12 cellular contexts compared by ENCODE assay signal in genomic region chr11:47178737-47179654, GRCh38. TPM values are rescaled to one million over a fixed set of nuclear protein-coding genes. Genes with fewer than 3 reads are reported as not detected.
DNase-seq lines count a peak whose midpoint lies in the region; ATAC-seq, FAIRE-seq and TF ChIP-seq lines count a peak whose summit lies in the region.
"Had no signal": no experiment of that assay in that cellular context is flagged by ENCODE, and none has a peak within 500 bp of the region (broad histone marks: within the 10 kb centered on the region; RNA-seq: fewer than 3 reads in every experiment).

No MANE protein-coding gene starts in this region.

- TF ChIP-seq POLR2A in K562 (conservative IDR thresholded peaks at IDR 0.05) (no peak), tibial nerve (IDR thresholded peaks at IDR 0.05) (no peak), GM18505 (IDR thresholded peaks at IDR 0.05; ENCODE audit: borderline replicate concordance, extremely low read depth, insufficient read depth, insufficient read length) (no peak)

- no peak for TF ChIP-seq RAD21 in K562 (CRISPR knock-in tag; conservative IDR thresholded peaks at IDR 0.05 in 1 of 2, IDR thresholded peaks at IDR 0.05 in 1 of 2)

- H3K27ac Mint-ChIP-seq in MCF 10A (ENCODE audit: low read depth, unreplicated experiment) (peak overlapping the region; percentile 88), mesothelial cell of epicardium (no peak overlapping the region)

- H3K4me1 Mint-ChIP-seq in MCF 10A (ENCODE audit: insufficient read depth, unreplicated experiment): peaks cover 17% of the 10 kb centered on the region
- peaks cover 21% of the 10 kb centered on the region for H3K4me1 Mint-ChIP-seq in mesothelial cell of epicardium

- DNase-seq in MCF 10A (ENCODE audit: unreplicated experiment) (no peak), mammary epithelial cell (no peak), K562 (ENCODE audit: extremely low read depth in 1 of 4, low spot score in 3 of 4) (no peak), mesothelial cell of epicardium (ENCODE audit: low spot score in 2 of 2, unreplicated experiment in 2 of 2) (no peak), tibial nerve (ENCODE audit: low spot score in 2 of 2) (no peak), DMS 273 treated with DMSO at 0.1 percent for 48 hours (lab: John Stamatoyannopoulos, UW) (no peak)
- DNase-seq: DMS79 treated with DMSO at 0.1 percent for 48 hours, NCI-H1930 had no signal

- H3K27me3 ChIP-seq in mammary epithelial cell (ENCODE audit: insufficient read depth, low read length): no peaks in the 10 kb centered on the region
- no peaks in the 10 kb centered on the region for H3K27me3 ChIP-seq in K562 (ENCODE audit: control insufficient read depth in 2 of 2, insufficient read depth in 2 of 2, low read length in 2 of 2)
- no peaks in the 10 kb centered on the region for H3K27me3 ChIP-seq in tibial nerve

- dilution Hi-C loops in mammary epithelial cell (cut with HindIII; ENCODE audit: low sequenced_read_pairs): no loop called here

- peaks cover 3% of the 10 kb centered on the region for H3K9me1 ChIP-seq in K562 (ENCODE audit: control insufficient read depth, insufficient read depth, low read length)

- H3K4me2 ChIP-seq in mammary epithelial cell (ENCODE audit: insufficient read depth, low read depth, low read length) (no peak overlapping the region), K562 (ENCODE audit: insufficient read depth, low read length) (no peak overlapping the region)

- in situ Hi-C loops in mammary epithelial cell (cut with MboI; ENCODE audit: low sequenced_read_pairs in 2 of 2) (loop anchor here in 1 of 2 donors (10.0 kb wide), 1 partner anchor 176 kb away; the partner anchor contains the start of gene MYBPC3), K562 (cut with MboI) (loop anchor here (10.0 kb wide), 1 partner anchor 166 kb away; no protein-coding TSS in a partner anchor)

- ATAC-seq in K562 (no peak), GM19463 (IDR thresholded peaks at IDR 0.05; ENCODE audit: unreplicated experiment) (no peak), GM18505 (IDR thresholded peaks at IDR 0.05; ENCODE audit: unreplicated experiment) (no peak)

- H3K9me3 ChIP-seq in mammary epithelial cell (replicated peaks; ENCODE audit: insufficient read depth, low read length) (no peaks in the 10 kb centered on the region), K562 (replicated peaks; ENCODE audit: control insufficient read depth, insufficient read depth, low read depth, low read length) (no peaks in the 10 kb centered on the region), tibial nerve (no peaks in the 10 kb centered on the region)

- H3K36me3 Mint-ChIP-seq in MCF 10A (ENCODE audit: insufficient read depth, unreplicated experiment) (peaks cover 33% of the 10 kb centered on the region), mesothelial cell of epicardium (peaks cover 4% of the 10 kb centered on the region)

- H3K27ac ChIP-seq in mammary epithelial cell (ENCODE audit: insufficient read depth, low read depth, low read length): no peak overlapping the region
- no peak overlapping the region; the same call in 2 of the 3 replicates for H3K27ac ChIP-seq in K562 (ENCODE audit: extremely low read depth, low read depth, low read length)
- peak overlapping the region in 3 of 4 donors; percentile 98 to 100 (median 98) for H3K27ac ChIP-seq in tibial nerve

- CTCF ChIA-PET in MCF 10A (lab: Yijun Ruan, JAX) (interaction anchor here (0.6 to 5.3 kb wide), 24 partner anchors 9 to 317 kb away, joined by 3 to 55 read pairs (median 5); partner anchors contain the start of genes ACP2, DDB2, NR1H3 and PACSIN3), mammary epithelial cell (lab: Charles Lee; ENCODE audit: low non-redundant PET) (no interaction called here), K562 (lab: Yijun Ruan, JAX; ENCODE audit: low intra/inter-chr PET ratio) (interaction anchor here (0.6 kb wide), 1 partner anchor 675 kb away, joined by 5 read pairs; no protein-coding TSS in a partner anchor)

- BruUV-seq in MCF 10A (replicated peaks; lab: Mats Ljungman, UMichigan) (no TSS peak), mammary epithelial cell (replicated peaks; lab: Mats Ljungman, UMichigan) (no TSS peak), K562 (replicated peaks; lab: Mats Ljungman, UMichigan) (no TSS peak)

- H3K79me2 ChIP-seq in mammary epithelial cell (ENCODE audit: insufficient read depth, low read length) (peaks cover 53% of the 10 kb centered on the region), K562 (ENCODE audit: control insufficient read depth, insufficient read depth, low read length) (peaks cover 25% of the 10 kb centered on the region)

- WGBS in mammary epithelial cell (ENCODE audit: low coverage, missing lambda C conversion rate): 96% methylated on average over 15 of the region's 23 CpGs
- WGBS in K562 (ENCODE audit: insufficient coverage, low coverage, missing lambda C conversion rate): 76% methylated on average over 16 of the region's 23 CpGs
- 88 to 91% methylated on average over 22 to 23 of the region's 23 CpGs for WGBS in tibial nerve, 2 donors

- TF ChIP-seq EP300 in K562 (IDR thresholded peaks at IDR 0.05; ENCODE audit: low read length) (no peak), tibial nerve (IDR thresholded peaks at IDR 0.05) (no peak)

- H3K36me3 ChIP-seq in mammary epithelial cell (ENCODE audit: insufficient read depth, low read length): peaks cover 10% of the 10 kb centered on the region
- peaks cover 26% of the 10 kb centered on the region for H3K36me3 ChIP-seq in K562 (ENCODE audit: control insufficient read depth, insufficient read depth, low read length)
- H3K36me3 ChIP-seq in tibial nerve: peaks cover 0 to 53% (median 0%) of the 10 kb centered on the region in 3 donors

- H3K9me3 Mint-ChIP-seq in MCF 10A (ENCODE audit: unreplicated experiment) (no peaks in the 10 kb centered on the region), mesothelial cell of epicardium (no peaks in the 10 kb centered on the region)

- TF ChIP-seq CTCF in MCF 10A (IDR thresholded peaks at IDR 0.05; ENCODE audit: unreplicated experiment): no peak
- TF ChIP-seq CTCF in mammary epithelial cell (conservative IDR thresholded peaks at IDR 0.05 in 1 of 2, IDR thresholded peaks at IDR 0.05 in 1 of 2; ENCODE audit: extremely low read depth in 1 of 2, insufficient read depth in 1 of 2, low read depth in 1 of 2, low read length in 2 of 2): no peak
- TF ChIP-seq CTCF in K562 (IDR thresholded peaks at IDR 0.05 in 2 of 3, conservative IDR thresholded peaks at IDR 0.05 in 1 of 3; ENCODE audit: insufficient read depth in 2 of 3, low read depth in 1 of 3, low read length in 3 of 3): no peak
- peak; percentile 46 for TF ChIP-seq CTCF in mesothelial cell of epicardium (IDR thresholded peaks at IDR 0.05; ENCODE audit: unreplicated experiment)
- TF ChIP-seq CTCF in tibial nerve (IDR thresholded peaks at IDR 0.05): no peak

- H4K20me1 ChIP-seq in mammary epithelial cell (ENCODE audit: insufficient read depth, low read length) (no peaks in the 10 kb centered on the region), K562 (replicated peaks; ENCODE audit: control insufficient read depth, insufficient read depth, low read length) (0 out of 2 replicates have a peak, but pooled peaks cover 6% of the 10 kb centered on the region)

- no peak overlapping the region for H3K4me3 Mint-ChIP-seq in MCF 10A (ENCODE audit: unreplicated experiment)
- H3K4me3 Mint-ChIP-seq in mesothelial cell of epicardium: no peak overlapping the region

- H2AFZ ChIP-seq in mammary epithelial cell (ENCODE audit: low read depth, low read length) (no peak overlapping the region), K562 (ENCODE audit: low read depth, low read length) (no peak overlapping the region)

- H3K27me3 Mint-ChIP-seq in MCF 10A (ENCODE audit: insufficient read depth, unreplicated experiment): no peaks in the 10 kb centered on the region
- H3K27me3 Mint-ChIP-seq in mesothelial cell of epicardium (ENCODE audit: low read depth): no peaks in the 10 kb centered on the region

- H3K4me3 ChIP-seq in mammary epithelial cell (replicated peaks in 1 of 3; ENCODE audit: insufficient read depth in 1 of 3, low read depth in 2 of 3, low read length in 3 of 3) (no peak overlapping the region), K562 (no peak overlapping the region), tibial nerve (no peak overlapping the region)

- intact Hi-C loops in MCF 10A (cut with micrococcal nuclease) (loop anchor here (5.0 kb wide), 1 partner anchor 228 kb away; the partner anchor contains the start of gene SLC39A13), mammary epithelial cell (cut with micrococcal nuclease) (loop anchor here (5.0 to 10.0 kb wide), 2 partner anchors 228 to 276 kb away; partner anchors contain the start of gene SLC39A13), K562 (cut with micrococcal nuclease) (no loop called here)

- POLR2A ChIA-PET in MCF 10A (lab: Yijun Ruan, JAX): interaction anchor here (0.6 to 5.7 kb wide), 4 partner anchors 11 to 70 kb away, joined by 3 to 72 read pairs (median 4); partner anchors contain the start of gene DDB2
- POLR2A ChIA-PET in K562 (lab: Yijun Ruan, JAX): interaction anchor here (0.5 to 1.5 kb wide), 7 partner anchors 9 to 229 kb away, joined by 3 to 11 read pairs (median 3); partner anchors contain the start of gene ACP2

- H3K9ac ChIP-seq in mammary epithelial cell (ENCODE audit: insufficient read depth, low read length) (no peak overlapping the region), K562 (ENCODE audit: insufficient read depth in 1 of 2, low read depth in 2 of 2, low read length in 2 of 2) (peak overlapping the region in 1 of 2 experiments; percentile 29; a peak in 1 of 4 replicates)

- FAIRE-seq in K562 (lab: Jason Lieb, UNC): no peak
- FAIRE-seq: keratinocyte had no signal

- H3K4me1 ChIP-seq in mammary epithelial cell (ENCODE audit: insufficient read depth, low read length): peaks cover 18% of the 10 kb centered on the region
- peaks cover 16 to 32% of the 10 kb centered on the region in 2 experiments for H3K4me1 ChIP-seq in K562 (replicated peaks in 1 of 2; ENCODE audit: control insufficient read depth in 2 of 2, insufficient read depth in 2 of 2, low read length in 2 of 2)
- peaks cover 3 to 69% (median 23%) of the 10 kb centered on the region in 4 donors for H3K4me1 ChIP-seq in tibial nerve

RNA-seq across cellular contexts. Expression of gene ARFGAP2, which starts 2.3 kb away (rescaled TPM):
- total RNA-seq in MCF 10A (2022): 78.0 and 81.4 TPM in 2 replicates
- 100 to 1,000 TPM in 1 of 2 donors, 10 to 100 TPM in 1; 83.0 to 120 TPM for total RNA-seq in mammary epithelial cell
- 87.5 TPM for polyA plus RNA-seq in mammary epithelial cell
- 107 TPM for polyA minus RNA-seq in mammary epithelial cell
- total RNA-seq in K562 (2011; cell fraction: chromatin; rRNA removed; ENCODE audit: low replicate concordance): 359 and 833 TPM in 2 replicates
- total RNA-seq in K562 (2011; cell fraction: nucleolus; rRNA removed): 445 and 463 TPM in 2 replicates
- total RNA-seq in K562 (2011; cell fraction: nucleoplasm; rRNA removed): 399 and 402 TPM in 2 replicates
- total RNA-seq in K562 (2014; rRNA removed): 97.6 and 107 TPM in 2 replicates
- 65.0 and 78.6 TPM in 2 replicates for total RNA-seq in K562 (2014; rRNA removed; fragmentation: Illumina TruSeq; extraction: Trizol)
- total RNA-seq in K562 (2015; rRNA removed; fragmentation: Illumina TruSeq; extraction: Trizol): 78.4 and 83.2 TPM in 2 replicates
- 93.4 and 102 TPM in 2 replicates for total RNA-seq in K562 (2021)
- polyA plus RNA-seq in K562 (2011; rRNA removed): 96.3 and 120 TPM in 2 replicates
- polyA plus RNA-seq in K562 (2011; cell fraction: cytosol; rRNA removed): 199 and 200 TPM in 2 replicates
- polyA plus RNA-seq in K562 (2011; cell fraction: nucleus; rRNA removed): 212 and 227 TPM in 2 replicates
- 69.1 and 93.2 TPM in 2 replicates for polyA plus RNA-seq in K562 (2012)
- polyA plus RNA-seq in K562 (2014; fragmentation: Illumina TruSeq; extraction: Trizol): 122 and 140 TPM in 2 replicates
- polyA plus RNA-seq in K562 (2014; fragmentation: Nextera tagmentation; extraction: Ambion mirVana): 10 to 100 TPM; 29.1 to 42.1 TPM
- polyA plus RNA-seq in K562 (2014; rRNA removed): 90.1 and 90.8 TPM in 2 replicates
- polyA minus RNA-seq in K562 (2011; rRNA and poly(A)+ RNA removed): 112 and 121 TPM in 2 replicates
- 55.3 and 58.2 TPM in 2 replicates for polyA minus RNA-seq in K562 (2011; cell fraction: cytosol; rRNA and poly(A)+ RNA removed)
- 104 and 166 TPM in 2 replicates for polyA minus RNA-seq in K562 (2011; cell fraction: nucleus; rRNA and poly(A)+ RNA removed)
- total RNA-seq in mesothelial cell of epicardium: 101 to 111 TPM (median 105 TPM) in 3 replicates
- total RNA-seq in tibial nerve: 100 to 1,000 TPM; 164 to 209 (median 176) TPM

RNA-seq across cellular contexts. Expression of gene PACSIN3, which starts 7.2 kb away (rescaled TPM):
- 58.7 and 67.0 TPM in 2 replicates for total RNA-seq in MCF 10A (2022)
- 10 to 100 TPM; 20.7 to 53.4 TPM for total RNA-seq in mammary epithelial cell
- 39.5 TPM for polyA plus RNA-seq in mammary epithelial cell
- 32.1 TPM for polyA minus RNA-seq in mammary epithelial cell
- 3.9 and 14.6 TPM in 2 replicates for total RNA-seq in K562 (2011; cell fraction: chromatin; rRNA removed; ENCODE audit: low replicate concordance)
- 11.6 and 12.7 TPM in 2 replicates for total RNA-seq in K562 (2011; cell fraction: nucleolus; rRNA removed)
- 6.0 and 7.3 TPM in 2 replicates for total RNA-seq in K562 (2011; cell fraction: nucleoplasm; rRNA removed)
- 15.5 and 18.8 TPM in 2 replicates for total RNA-seq in K562 (2014; rRNA removed)
- total RNA-seq in K562 (2014; rRNA removed; fragmentation: Illumina TruSeq; extraction: Trizol): 1.5 and 3.5 TPM in 2 replicates
- total RNA-seq in K562 (2015; rRNA removed; fragmentation: Illumina TruSeq; extraction: Trizol): 8.8 and 9.6 TPM in 2 replicates
- 13.8 and 18.1 TPM in 2 replicates for total RNA-seq in K562 (2021)
- 6.8 and 7.1 TPM in 2 replicates for polyA plus RNA-seq in K562 (2011; rRNA removed)
- polyA plus RNA-seq in K562 (2011; cell fraction: cytosol; rRNA removed): 6.5 and 12.3 TPM in 2 replicates
- polyA plus RNA-seq in K562 (2011; cell fraction: nucleus; rRNA removed): 6.2 and 9.6 TPM in 2 replicates
- polyA plus RNA-seq in K562 (2012): 7.3 and 10.4 TPM in 2 replicates
- polyA plus RNA-seq in K562 (2014; fragmentation: Illumina TruSeq; extraction: Trizol): 7.1 and 9.8 TPM in 2 replicates
- polyA plus RNA-seq in K562 (2014; fragmentation: Nextera tagmentation; extraction: Ambion mirVana): under 1 TPM; 0.13 to 0.17 TPM
- 14.5 and 15.0 TPM in 2 replicates for polyA plus RNA-seq in K562 (2014; rRNA removed)
- polyA minus RNA-seq in K562 (2011; rRNA and poly(A)+ RNA removed): 1.9 and 3.0 TPM in 2 replicates
- polyA minus RNA-seq in K562 (2011; cell fraction: cytosol; rRNA and poly(A)+ RNA removed): 8.0 and 17.4 TPM in 2 replicates
- 4.7 and 5.0 TPM in 2 replicates for polyA minus RNA-seq in K562 (2011; cell fraction: nucleus; rRNA and poly(A)+ RNA removed)
- 61.1 to 68.2 TPM (median 64.1 TPM) in 3 replicates for total RNA-seq in mesothelial cell of epicardium
- 10 to 100 TPM; 44.8 to 69.0 (median 61.6) TPM for total RNA-seq in tibial nerve
- polyA plus RNA-seq: neural cell had no signal

RNA-seq across cellular contexts. Expression of gene DDB2, which starts 35.8 kb away (rescaled TPM):
- total RNA-seq in MCF 10A (2022): 62.8 and 78.3 TPM in 2 replicates
- total RNA-seq in mammary epithelial cell: 100 to 1,000 TPM in 1 of 2 donors, 10 to 100 TPM in 1; 43.0 to 101 TPM
- polyA plus RNA-seq in mammary epithelial cell: 94.6 TPM
- 71.6 TPM for polyA minus RNA-seq in mammary epithelial cell
- 56.3 and 66.6 TPM in 2 replicates for total RNA-seq in K562 (2011; cell fraction: chromatin; rRNA removed; ENCODE audit: low replicate concordance)
- total RNA-seq in K562 (2011; cell fraction: nucleolus; rRNA removed): 38.7 TPM in 2 replicates
- 45.0 and 46.9 TPM in 2 replicates for total RNA-seq in K562 (2011; cell fraction: nucleoplasm; rRNA removed)
- total RNA-seq in K562 (2014; rRNA removed): 12.7 and 13.3 TPM in 2 replicates
- total RNA-seq in K562 (2014; rRNA removed; fragmentation: Illumina TruSeq; extraction: Trizol): 8.7 and 9.0 TPM in 2 replicates
- 10.1 and 10.9 TPM in 2 replicates for total RNA-seq in K562 (2015; rRNA removed; fragmentation: Illumina TruSeq; extraction: Trizol)
- 9.0 and 10.5 TPM in 2 replicates for total RNA-seq in K562 (2021)
- polyA plus RNA-seq in K562 (2011; rRNA removed): 17.1 and 17.5 TPM in 2 replicates
- polyA plus RNA-seq in K562 (2011; cell fraction: cytosol; rRNA removed): 12.9 and 16.0 TPM in 2 replicates
- polyA plus RNA-seq in K562 (2011; cell fraction: nucleus; rRNA removed): 54.5 and 57.5 TPM in 2 replicates
- 11.5 and 20.9 TPM in 2 replicates for polyA plus RNA-seq in K562 (2012)
- 10.1 and 10.4 TPM in 2 replicates for polyA plus RNA-seq in K562 (2014; fragmentation: Illumina TruSeq; extraction: Trizol)
- polyA plus RNA-seq in K562 (2014; fragmentation: Nextera tagmentation; extraction: Ambion mirVana): 10 to 100 TPM in 1 of 2 experiments, 1 to 10 TPM in 1; 9.0 to 10.3 TPM
- 12.0 and 18.6 TPM in 2 replicates for polyA plus RNA-seq in K562 (2014; rRNA removed)
- polyA minus RNA-seq in K562 (2011; rRNA and poly(A)+ RNA removed): 12.9 and 16.8 TPM in 2 replicates
- 5.5 and 8.0 TPM in 2 replicates for polyA minus RNA-seq in K562 (2011; cell fraction: cytosol; rRNA and poly(A)+ RNA removed)
- 17.4 and 23.8 TPM in 2 replicates for polyA minus RNA-seq in K562 (2011; cell fraction: nucleus; rRNA and poly(A)+ RNA removed)
- total RNA-seq in mesothelial cell of epicardium: 42.4 to 49.1 TPM (median 46.7 TPM) in 3 replicates
- 10 to 100 TPM; 43.8 to 82.8 (median 52.4) TPM for total RNA-seq in tibial nerve

Comparison
In these comparisons a context has a peak if more than half of its experiments do, and no peak if none do; other contexts are left out.
1. H3K27ac ChIP-seq: peak in tibial nerve (3 of 4); none in mammary epithelial cell (single experiment) and K562 (single experiment).